In the genomic region with DNA sequence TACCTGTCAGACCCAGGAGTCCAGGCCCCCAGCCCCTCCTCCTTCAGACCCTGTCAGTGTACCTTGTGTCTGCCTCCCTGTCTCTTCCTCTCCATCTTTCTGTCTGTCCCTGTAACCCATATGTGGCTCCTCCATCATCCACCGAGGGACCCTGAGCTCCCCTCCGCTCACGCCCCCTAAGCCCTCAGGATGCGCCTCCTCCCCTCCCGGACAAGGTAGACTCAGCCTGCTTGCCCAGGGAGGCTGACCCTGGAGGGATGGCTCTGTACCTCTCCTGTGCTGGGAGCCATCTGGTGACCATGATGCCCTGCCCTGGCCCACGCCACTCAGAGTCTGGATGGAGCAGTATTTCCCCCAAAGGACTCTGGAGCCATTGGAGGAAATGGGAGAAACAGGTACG, we compare ENCODE assay signal across 35 cellular contexts. TPM values are rescaled to one million over a fixed set of nuclear protein-coding genes. Genes with fewer than 3 reads are reported as not detected.
DNase-seq lines count a peak whose midpoint lies in the region; ATAC-seq, FAIRE-seq and TF ChIP-seq lines count a peak whose summit lies in the region.
"Had no signal": no experiment of that assay in that cellular context is flagged by ENCODE, and none has a peak within 500 bp of the region (broad histone marks: within the 10 kb centered on the region; RNA-seq: fewer than 3 reads in every experiment).

No MANE protein-coding gene starts in this region.

- TF ChIP-seq CTCF in GM23338 (conservative IDR thresholded peaks at IDR 0.05; ENCODE audit: low read depth in 2 of 2) (no peak), SK-N-SH (IDR thresholded peaks at IDR 0.05) (no peak), HepG2 (CRISPR knock-in tag; IDR thresholded peaks at IDR 0.05) (no peak), foreskin keratinocyte (conservative IDR thresholded peaks at IDR 0.05) (no peak)

- H4K20me1 ChIP-seq in GM23338 (replicated peaks; ENCODE audit: insufficient read depth) (no peaks in the 10 kb centered on the region), SK-N-SH (ENCODE audit: insufficient read depth) (no peaks in the 10 kb centered on the region), HepG2 (ENCODE audit: insufficient read depth, low read length) (no peaks in the 10 kb centered on the region)

- FAIRE-seq in HepG2 (lab: Jason Lieb, UNC) = no peak
- FAIRE-seq: bronchial epithelial cell, GM12892 had no signal

- peaks cover 12% of the 10 kb centered on the region for H3K27me3 ChIP-seq in GM23338 (ENCODE audit: insufficient read depth)
- no peaks in the 10 kb centered on the region for H3K27me3 ChIP-seq in SK-N-SH (ENCODE audit: insufficient read depth)
- no peaks in the 10 kb centered on the region for H3K27me3 ChIP-seq in HepG2 (ENCODE audit: control insufficient read depth in 1 of 2, insufficient read depth in 2 of 2, low read length in 2 of 2)
- no peaks in the 10 kb centered on the region for H3K27me3 ChIP-seq in foreskin keratinocyte
- H3K27me3 ChIP-seq: heart left ventricle, stomach, tibial artery had no signal

- H3K36me3 Mint-ChIP-seq in T-helper 2 cell treated with Interferon-gamma antibody and Interleukin-4, amounts not matched to agents 5 μg/mL and 100 μg/mL, for 36 hours (ENCODE audit: low read depth) = no peaks in the 10 kb centered on the region
- no peaks in the 10 kb centered on the region for H3K36me3 Mint-ChIP-seq in GM23338 (ENCODE audit: low read depth)

- POLR2A ChIA-PET in SK-N-SH (lab: Yijun Ruan, JAX) = no interaction called here
- POLR2A ChIA-PET in HepG2 (lab: Yijun Ruan, JAX) = no interaction called here

- CTCF ChIA-PET in SK-N-SH (lab: Yijun Ruan, JAX) (no interaction called here), HepG2 (lab: Yijun Ruan, JAX; ENCODE audit: low intra/inter-chr PET ratio, low total read pairs) (no interaction called here)

- H2AFZ ChIP-seq in GM23338 (no peak overlapping the region), SK-N-SH (ENCODE audit: low read depth) (no peak overlapping the region), HepG2 (ENCODE audit: low read length) (no peak overlapping the region)

- 85% methylated on average over 6 of the region's 7 CpGs for WGBS in SK-N-SH (ENCODE audit: low lambda C conversion rate)
- WGBS in HepG2 (ENCODE audit: low lambda C conversion rate) = 67% methylated on average over 6 of the region's 7 CpGs

- peaks cover 4% of the 10 kb centered on the region for H3K27me3 Mint-ChIP-seq in T-helper 2 cell treated with Interferon-gamma antibody and Interleukin-4, amounts not matched to agents 5 μg/mL and 100 μg/mL, for 36 hours (ENCODE audit: low read depth)
- peaks cover 23% of the 10 kb centered on the region for H3K27me3 Mint-ChIP-seq in GM23338 (ENCODE audit: insufficient read depth, low read depth, poor library complexity)
- H3K27me3 Mint-ChIP-seq: effector memory CD8-positive, alpha-beta T cell had no signal

- TF ChIP-seq EP300 in SK-N-SH (IDR thresholded peaks at IDR 0.05; ENCODE audit: borderline replicate concordance in 1 of 2, low read depth in 1 of 2, low read length in 1 of 2) = no peak
- TF ChIP-seq EP300 in HepG2 (IDR thresholded peaks at IDR 0.05; ENCODE audit: low read depth in 2 of 2, low read length in 2 of 2) = no peak
- TF ChIP-seq EP300 in HepG2 (CRISPR knock-in tag; IDR thresholded peaks at IDR 0.05; ENCODE audit: borderline replicate concordance) = no peak

- peak overlapping the region; percentile 36 for H3K27ac Mint-ChIP-seq in T-helper 2 cell treated with Interferon-gamma antibody and Interleukin-4, amounts not matched to agents 5 μg/mL and 100 μg/mL, for 36 hours
- H3K27ac Mint-ChIP-seq in GM23338 = no peak overlapping the region
- H3K27ac Mint-ChIP-seq: activated CD4-positive, alpha-beta T cell treated with anti-CD3 and anti-CD28 coated beads, Interleukin-2, amount 10 ng/mL, durations not matched to agents 7 days and 5 days; CD4-positive, alpha-beta T cell had no signal

- H3K9me3 Mint-ChIP-seq in T-helper 2 cell treated with Interferon-gamma antibody and Interleukin-4, amounts not matched to agents 5 μg/mL and 100 μg/mL, for 36 hours = no peaks in the 10 kb centered on the region
- H3K9me3 Mint-ChIP-seq in GM23338 = no peaks in the 10 kb centered on the region; the same call in 2 of the 3 replicates
- H3K9me3 Mint-ChIP-seq: activated CD4-positive, alpha-beta T cell treated with anti-CD3 and anti-CD28 coated beads, Interleukin-2, amount 10 ng/mL, durations not matched to agents 7 days and 5 days; CD4-positive, alpha-beta T cell; effector memory CD8-positive, alpha-beta T cell had no signal

- H3K27ac ChIP-seq in GM23338 (ENCODE audit: low read depth) = no peak overlapping the region
- no peak overlapping the region for H3K27ac ChIP-seq in SK-N-SH (ENCODE audit: low read depth in 2 of 2, low read length in 1 of 2)
- no peak overlapping the region for H3K27ac ChIP-seq in HepG2 (ENCODE audit: extremely low read length, insufficient read depth, low read length)
- H3K27ac ChIP-seq in foreskin keratinocyte = no peak overlapping the region
- H3K27ac ChIP-seq: 22Rv1, coronary artery, heart left ventricle, neutrophil, stomach, tibial artery had no signal

- intact Hi-C loops in HepG2 (cut with micrococcal nuclease; ENCODE audit: unreplicated experiment) = no loop called here

- H3K9ac ChIP-seq in SK-N-SH (no peak overlapping the region), HepG2 (ENCODE audit: insufficient read depth, low read depth, low read length) (no peak overlapping the region)

- TF ChIP-seq POLR2A in HepG2 (IDR thresholded peaks at IDR 0.05; ENCODE audit: insufficient read depth in 1 of 2, low read depth in 2 of 2, low read length in 2 of 2) = peak in 1 of 2 experiments; percentile 21; a peak in 1 of 4 replicates

- H3K9me3 ChIP-seq in SK-N-SH (no peaks in the 10 kb centered on the region), HepG2 (ENCODE audit: low read length) (no peaks in the 10 kb centered on the region)
- H3K9me3 ChIP-seq: heart left ventricle, neutrophil, stomach, tibial artery had no signal

- no peaks in the 10 kb centered on the region for H3K4me1 ChIP-seq in GM23338 (ENCODE audit: insufficient read depth)
- H3K4me1 ChIP-seq in SK-N-SH (ENCODE audit: control insufficient read depth in 1 of 2, insufficient read depth in 2 of 2, low read depth in 1 of 2, low read length in 1 of 2) = no peaks in the 10 kb centered on the region
- peaks cover 29% of the 10 kb centered on the region for H3K4me1 ChIP-seq in HepG2 (ENCODE audit: insufficient read depth, low read length)
- no peaks in the 10 kb centered on the region for H3K4me1 ChIP-seq in foreskin keratinocyte
- H3K4me1 ChIP-seq: heart left ventricle, stomach, tibial artery had no signal

- no peaks in the 10 kb centered on the region for H3K79me2 ChIP-seq in GM23338 (replicated peaks; ENCODE audit: insufficient read depth)
- H3K79me2 ChIP-seq in SK-N-SH (ENCODE audit: insufficient read depth) = no peaks in the 10 kb centered on the region
- H3K79me2 ChIP-seq in HepG2 (ENCODE audit: insufficient read depth, low read length) = no peaks in the 10 kb centered on the region

- H3K4me1 Mint-ChIP-seq in T-helper 2 cell treated with Interferon-gamma antibody and Interleukin-4, amounts not matched to agents 5 μg/mL and 100 μg/mL, for 36 hours (ENCODE audit: low read depth) = peaks cover 4% of the 10 kb centered on the region
- H3K4me1 Mint-ChIP-seq in GM23338 = no peaks in the 10 kb centered on the region

- no peak overlapping the region for H3K4me3 Mint-ChIP-seq in T-helper 2 cell treated with Interferon-gamma antibody and Interleukin-4, amounts not matched to agents 5 μg/mL and 100 μg/mL, for 36 hours
- H3K4me3 Mint-ChIP-seq in GM23338 = no peak overlapping the region
- H3K4me3 Mint-ChIP-seq: activated CD4-positive, alpha-beta T cell treated with anti-CD3 and anti-CD28 coated beads, Interleukin-2, amount 10 ng/mL, durations not matched to agents 7 days and 5 days; CD4-positive, alpha-beta T cell; effector memory CD8-positive, alpha-beta T cell had no signal

- DNase-seq in T-helper 2 cell treated with Interferon-gamma antibody and Interleukin-4, amounts not matched to agents 5 μg/mL and 100 μg/mL, for 36 hours (ENCODE audit: low spot score) = no peak
- DNase-seq in T-helper 2 cell (no peak), GM23338 (ENCODE audit: low spot score) (no peak), SK-N-SH (peak; percentile 24), HepG2 (ENCODE audit: low spot score) (no peak), foreskin keratinocyte (no peak), NCI-H2107 (lab: John Stamatoyannopoulos, UW) (no peak)
- DNase-seq: activated CD4-positive, alpha-beta T cell treated with anti-CD3 and anti-CD28 coated beads, Interleukin-2, amount 10 ng/mL, durations not matched to agents 7 days and 5 days; activated naive CD4-positive, alpha-beta T cell treated with Interleukin-2 at 50 U/mL for 16 hours; activated T-cell treated with anti-CD3 and anti-CD28 coated beads, Interleukin-2, amount 50 U/mL, for 48 hours; amygdala; CD4-positive, alpha-beta T cell; effector memory CD8-positive, alpha-beta T cell; EL; GOT3; heart left ventricle; mesendoderm; NCI-H1417; NCI-H2029 treated with DMSO at 0.1 percent for 48 hours; NCI-H2227 treated with DMSO at 0.1 percent for 48 hours; NCI-H69; stimulated activated CD8-positive, alpha-beta memory T cell treated with anti-CD3 and anti-CD28 coated beads, Interleukin-4, amount 100 ng/mL, for 48 hours; stomach; tibial artery had no signal

- TF ChIP-seq RAD21 in SK-N-SH (IDR thresholded peaks at IDR 0.05; ENCODE audit: low read length) (no peak), HepG2 (CRISPR knock-in tag; IDR thresholded peaks at IDR 0.05) (no peak)

- H3K9me2 ChIP-seq in GM23338 (ENCODE audit: insufficient read depth) (no peaks in the 10 kb centered on the region), SK-N-SH (no peaks in the 10 kb centered on the region)

- no peak overlapping the region for H3K4me3 ChIP-seq in GM23338
- no peak overlapping the region for H3K4me3 ChIP-seq in SK-N-SH (ENCODE audit: low read depth in 2 of 2, low read length in 1 of 2)
- no peak overlapping the region for H3K4me3 ChIP-seq in HepG2 (replicated peaks in 1 of 3; ENCODE audit: insufficient read depth in 1 of 3, low read depth in 2 of 3, low read length in 3 of 3)
- H3K4me3 ChIP-seq: coronary artery, heart left ventricle, stomach, tibial artery had no signal

- BruUV-seq in HepG2 (replicated peaks; lab: Mats Ljungman, UMichigan) = no TSS peak

- peak; percentile 58 for ATAC-seq in GM23338
- ATAC-seq in HepG2 = peak; percentile 46
- no peak for ATAC-seq in foreskin keratinocyte
- ATAC-seq in GM21786 (IDR thresholded peaks at IDR 0.05; ENCODE audit: unreplicated experiment) = no peak
- ATAC-seq: effector memory CD8-positive, alpha-beta T cell; esophagus mucosa; heart left ventricle had no signal

- H3K36me3 ChIP-seq in GM23338 (ENCODE audit: insufficient read depth) (no peaks in the 10 kb centered on the region), SK-N-SH (replicated peaks in 1 of 2; ENCODE audit: control insufficient read depth in 1 of 2, insufficient read depth in 2 of 2, low read length in 1 of 2) (no peaks in the 10 kb centered on the region), HepG2 (replicated peaks in 1 of 2; ENCODE audit: control insufficient read depth in 1 of 2, insufficient read depth in 2 of 2, low read length in 2 of 2) (no peaks in the 10 kb centered on the region)
- H3K36me3 ChIP-seq: heart left ventricle, neutrophil, stomach, tibial artery had no signal

- no peaks in the 10 kb centered on the region for H3F3A ChIP-seq in GM23338 (replicated peaks; ENCODE audit: low read depth)
- no peaks in the 10 kb centered on the region for H3F3A ChIP-seq in SK-N-SH (replicated peaks; ENCODE audit: insufficient read depth)

- H3K4me2 ChIP-seq in GM23338 (no peak overlapping the region), SK-N-SH (no peak overlapping the region), HepG2 (ENCODE audit: low read depth, low read length) (no peak overlapping the region)

- in situ Hi-C loops in HepG2 (cut with HindIII; ENCODE audit: extremely low pct_ligation_motif_present, low pct_unique_long_range_greater_than_20kb) = loop anchor here (25.0 kb wide), 1 partner anchor 167 kb away; the partner anchor contains the start of gene CCER2

RNA-seq across cellular contexts. Expression of gene CAPN12, which starts 1.0 kb away (rescaled TPM):
- 8.0 and 20.5 TPM in 2 replicates for total RNA-seq in GM23338 (2014; rRNA removed; shearing (Covaris generic))
- polyA plus RNA-seq in GM23338 (2016; fragmentation: Nextera tagmentation; extraction: Ambion mirVana) (19.1 and 21.8 TPM in 2 replicates), SK-N-SH (2012; rRNA removed) (1.7 and 3.0 TPM in 2 replicates), HepG2 (2011; rRNA removed) (13.6 and 20.4 TPM in 2 replicates), foreskin keratinocyte (1.6 and 2.5 TPM in 2 replicates)
- polyA plus RNA-seq in SK-N-SH (2012; cell fraction: cytosol; rRNA removed) = 0.48 and 0.50 TPM in 2 replicates
- polyA plus RNA-seq in SK-N-SH (2012; cell fraction: nucleus; rRNA removed) = 14.5 and 19.0 TPM in 2 replicates
- total RNA-seq in HepG2 (2016; rRNA removed; fragmentation: Illumina TruSeq; extraction: Trizol) (0.62 and 1.6 TPM in 2 replicates), foreskin keratinocyte (0.78 and 1.4 TPM in 2 replicates)
- 1.0 and 1.2 TPM in 2 replicates for total RNA-seq in HepG2 (2016; cell fraction: cytosol; rRNA removed; fragmentation: Illumina TruSeq; extraction: Trizol; ENCODE audit: low read depth)
- total RNA-seq in HepG2 (2016; cell fraction: insoluble cytoplasmic fraction; rRNA removed; fragmentation: Illumina TruSeq; extraction: Trizol) = 0.30 and 1.3 TPM in 2 replicates
- 0.49 and 0.59 TPM in 2 replicates for total RNA-seq in HepG2 (2016; cell fraction: membrane; rRNA removed; fragmentation: Illumina TruSeq; extraction: Trizol)
- 2.3 and 2.9 TPM in 2 replicates for total RNA-seq in HepG2 (2016; cell fraction: nucleus; rRNA removed; fragmentation: Illumina TruSeq; extraction: Trizol)
- 3.4 and 3.8 TPM in 2 replicates for polyA plus RNA-seq in HepG2 (2011; cell fraction: cytosol; rRNA removed)
- 230 and 249 TPM in 2 replicates for polyA plus RNA-seq in HepG2 (2011; cell fraction: nucleus; rRNA removed)
- 8.4 and 11.4 TPM in 2 replicates for polyA plus RNA-seq in HepG2 (2012)
- polyA plus RNA-seq in HepG2 (2016; cell fraction: cytosol; fragmentation: Illumina TruSeq; extraction: Trizol; ENCODE audit: low read depth) = 0.35 and 0.73 TPM in 2 replicates
- polyA plus RNA-seq in HepG2 (2016; cell fraction: insoluble cytoplasmic fraction; fragmentation: Illumina TruSeq; extraction: Trizol; ENCODE audit: low read depth) = 0.66 and 0.96 TPM in 2 replicates
- polyA plus RNA-seq in HepG2 (2016; cell fraction: membrane; fragmentation: Illumina TruSeq; extraction: Trizol; ENCODE audit: low read depth) = 0.66 and 0.81 TPM in 2 replicates
- 16.2 and 18.9 TPM in 2 replicates for polyA plus RNA-seq in HepG2 (2016; cell fraction: nucleus; fragmentation: Illumina TruSeq; extraction: Trizol; ENCODE audit: insufficient read depth, low read depth)
- 4.4 TPM in 1 of 2 replicates, not detected in the other for polyA minus RNA-seq in HepG2 (2011; rRNA and poly(A)+ RNA removed; ENCODE audit: low replicate concordance)
- polyA minus RNA-seq in HepG2 (2011; cell fraction: cytosol; rRNA and poly(A)+ RNA removed) = 0.69 and 2.0 TPM in 2 replicates
- polyA minus RNA-seq in HepG2 (2011; cell fraction: nucleus; rRNA and poly(A)+ RNA removed) = 10.0 and 11.6 TPM in 2 replicates
- total RNA-seq: RPMI7951 had no signal

RNA-seq across cellular contexts. Expression of gene LGALS7, which starts 28.0 kb away (rescaled TPM):
- total RNA-seq in GM23338 (2014; rRNA removed; shearing (Covaris generic)) = not detected in 2 replicates
- polyA plus RNA-seq in GM23338 (2016; fragmentation: Nextera tagmentation; extraction: Ambion mirVana) (1.6 and 4.8 TPM in 2 replicates), SK-N-SH (2012; rRNA removed) (not detected in 2 replicates), HepG2 (2011; rRNA removed) (0.73 and 0.85 TPM in 2 replicates), foreskin keratinocyte (13.7 and 24.2 TPM in 2 replicates)
- not detected in 2 replicates for polyA plus RNA-seq in SK-N-SH (2012; cell fraction: cytosol; rRNA removed)
- polyA plus RNA-seq in SK-N-SH (2012; cell fraction: nucleus; rRNA removed) = not detected in 2 replicates
- total RNA-seq in HepG2 (2016; rRNA removed; fragmentation: Illumina TruSeq; extraction: Trizol) (not detected in 2 replicates), foreskin keratinocyte (6.6 and 11.2 TPM in 2 replicates)
- not detected in 2 replicates for total RNA-seq in HepG2 (2016; cell fraction: cytosol; rRNA removed; fragmentation: Illumina TruSeq; extraction: Trizol; ENCODE audit: low read depth)
- total RNA-seq in HepG2 (2016; cell fraction: insoluble cytoplasmic fraction; rRNA removed; fragmentation: Illumina TruSeq; extraction: Trizol) = not detected in 2 replicates
- total RNA-seq in HepG2 (2016; cell fraction: membrane; rRNA removed; fragmentation: Illumina TruSeq; extraction: Trizol) = 0.93 TPM in 1 of 2 replicates, not detected in the other
- total RNA-seq in HepG2 (2016; cell fraction: nucleus; rRNA removed; fragmentation: Illumina TruSeq; extraction: Trizol) = not detected in 2 replicates
- polyA plus RNA-seq in HepG2 (2011; cell fraction: cytosol; rRNA removed) = 1.6 and 1.9 TPM in 2 replicates
- 1.7 and 2.4 TPM in 2 replicates for polyA plus RNA-seq in HepG2 (2011; cell fraction: nucleus; rRNA removed)
- polyA plus RNA-seq in HepG2 (2012) = 0.35 TPM in 1 of 2 replicates, not detected in the other
- not detected in 2 replicates for polyA plus RNA-seq in HepG2 (2016; cell fraction: cytosol; fragmentation: Illumina TruSeq; extraction: Trizol; ENCODE audit: low read depth)
- not detected in 2 replicates for polyA plus RNA-seq in HepG2 (2016; cell fraction: insoluble cytoplasmic fraction; fragmentation: Illumina TruSeq; extraction: Trizol; ENCODE audit: low read depth)
- 0.63 TPM in 1 of 2 replicates, not detected in the other for polyA plus RNA-seq in HepG2 (2016; cell fraction: membrane; fragmentation: Illumina TruSeq; extraction: Trizol; ENCODE audit: low read depth)
- not detected in 2 replicates for polyA plus RNA-seq in HepG2 (2016; cell fraction: nucleus; fragmentation: Illumina TruSeq; extraction: Trizol; ENCODE audit: insufficient read depth, low read depth)
- 0.58 TPM in 1 of 2 replicates, not detected in the other for polyA minus RNA-seq in HepG2 (2011; rRNA and poly(A)+ RNA removed; ENCODE audit: low replicate concordance)
- not detected in 2 replicates for polyA minus RNA-seq in HepG2 (2011; cell fraction: cytosol; rRNA and poly(A)+ RNA removed)
- 0.99 TPM in 1 of 2 replicates, not detected in the other for polyA minus RNA-seq in HepG2 (2011; cell fraction: nucleus; rRNA and poly(A)+ RNA removed)
- total RNA-seq: activated CD4-positive, alpha-beta T cell treated with anti-CD3 and anti-CD28 coated beads, Interleukin-2, amount 10 ng/mL, durations not matched to agents 7 days and 5 days; CD4-positive, alpha-beta T cell; heart left ventricle; M059J; pulmonary artery endothelial cell; RPMI7951 had no signal

RNA-seq across cellular contexts. Expression of gene LGALS7B, which starts 43.7 kb away (rescaled TPM):
- total RNA-seq in GM23338 (2014; rRNA removed; shearing (Covaris generic)) = 2.4 TPM in 1 of 2 replicates, not detected in the other
- polyA plus RNA-seq in GM23338 (2016; fragmentation: Nextera tagmentation; extraction: Ambion mirVana) (6.6 and 8.6 TPM in 2 replicates), SK-N-SH (2012; rRNA removed) (not detected in 2 replicates), HepG2 (2011; rRNA removed) (2.1 and 4.0 TPM in 2 replicates), foreskin keratinocyte (687 and 1,622 TPM in 2 replicates)
- polyA plus RNA-seq in SK-N-SH (2012; cell fraction: cytosol; rRNA removed) = not detected in 2 replicates
- polyA plus RNA-seq in SK-N-SH (2012; cell fraction: nucleus; rRNA removed) = not detected in 2 replicates
- total RNA-seq in HepG2 (2016; rRNA removed; fragmentation: Illumina TruSeq; extraction: Trizol) (0.73 and 1.7 TPM in 2 replicates), foreskin keratinocyte (407 and 889 TPM in 2 replicates)
- not detected in 2 replicates for total RNA-seq in HepG2 (2016; cell fraction: cytosol; rRNA removed; fragmentation: Illumina TruSeq; extraction: Trizol; ENCODE audit: low read depth)
- total RNA-seq in HepG2 (2016; cell fraction: insoluble cytoplasmic fraction; rRNA removed; fragmentation: Illumina TruSeq; extraction: Trizol) = 0.80 and 2.9 TPM in 2 replicates
- 0.77 TPM in 1 of 2 replicates, not detected in the other for total RNA-seq in HepG2 (2016; cell fraction: membrane; rRNA removed; fragmentation: Illumina TruSeq; extraction: Trizol)
- total RNA-seq in HepG2 (2016; cell fraction: nucleus; rRNA removed; fragmentation: Illumina TruSeq; extraction: Trizol) = not detected in 2 replicates
- polyA plus RNA-seq in HepG2 (2011; cell fraction: cytosol; rRNA removed) = 4.6 and 7.7 TPM in 2 replicates
- 2.3 and 3.2 TPM in 2 replicates for polyA plus RNA-seq in HepG2 (2011; cell fraction: nucleus; rRNA removed)
- 1.6 and 3.8 TPM in 2 replicates for polyA plus RNA-seq in HepG2 (2012)
- 0.27 and 0.35 TPM in 2 replicates for polyA plus RNA-seq in HepG2 (2016; cell fraction: cytosol; fragmentation: Illumina TruSeq; extraction: Trizol; ENCODE audit: low read depth)
- 1.1 and 1.9 TPM in 2 replicates for polyA plus RNA-seq in HepG2 (2016; cell fraction: insoluble cytoplasmic fraction; fragmentation: Illumina TruSeq; extraction: Trizol; ENCODE audit: low read depth)
- polyA plus RNA-seq in HepG2 (2016; cell fraction: membrane; fragmentation: Illumina TruSeq; extraction: Trizol; ENCODE audit: low read depth) = 0.50 TPM in 1 of 2 replicates, not detected in the other
- 2.2 TPM in 1 of 2 replicates, not detected in the other for polyA plus RNA-seq in HepG2 (2016; cell fraction: nucleus; fragmentation: Illumina TruSeq; extraction: Trizol; ENCODE audit: insufficient read depth, low read depth)
- polyA minus RNA-seq in HepG2 (2011; rRNA and poly(A)+ RNA removed; ENCODE audit: low replicate concordance) = 0.37 TPM in 1 of 2 replicates, not detected in the other
- polyA minus RNA-seq in HepG2 (2011; cell fraction: cytosol; rRNA and poly(A)+ RNA removed) = 2.1 TPM in 1 of 2 replicates, not detected in the other
- not detected in 2 replicates for polyA minus RNA-seq in HepG2 (2011; cell fraction: nucleus; rRNA and poly(A)+ RNA removed)
- total RNA-seq: activated CD4-positive, alpha-beta T cell treated with anti-CD3 and anti-CD28 coated beads, Interleukin-2, amount 10 ng/mL, durations not matched to agents 7 days and 5 days; CD4-positive, alpha-beta T cell; heart left ventricle; M059J; pulmonary artery endothelial cell; RPMI7951; skeletal muscle tissue; stomach had no signal
- polyA plus RNA-seq: heart left ventricle had no signal

Comparison
In these comparisons a context has a peak if more than half of its experiments do, and no peak if none do; other contexts are left out.
1. ATAC-seq: peak in GM23338 (single experiment) and HepG2 (single experiment); none in foreskin keratinocyte (single experiment) and GM21786 (single experiment).
2. RNA of gene LGALS7B, which starts 43.7 kb away (polyA plus RNA-seq): 687 to 1,622 TPM in foreskin keratinocyte; 6.6 to 8.6 TPM in GM23338, 0.27 to 7.7 TPM in HepG2 and not detected in SK-N-SH; every median in the first group is over 10 times any median in the second.